In genomic region chrX:117429511-117429910, GRCh38 we compare ENCODE assay signal across 33 cellular contexts.
DNase-seq lines count a peak whose midpoint lies in the region; ATAC-seq lines count a peak whose summit lies in the region.
"Had no signal": no experiment of that assay in that cellular context is flagged by ENCODE, and none has a peak within 500 bp of the region (broad histone marks: within the 10 kb centered on the region; RNA-seq: fewer than 3 reads in every experiment).

No MANE protein-coding gene starts in this region.

- no peaks in the 10 kb centered on the region for H3K27me3 ChIP-seq in SJCRH30
- H3K27me3 ChIP-seq: BE2C; BLaER1; BLaER1 treated with 17β-estradiol and CSF1 and Interleukin-3, amounts not matched to agents 10 nM and 100 nM had no signal

- no peaks in the 10 kb centered on the region for H3K9me3 ChIP-seq in SJCRH30 (replicated peaks)
- H3K9me3 ChIP-seq: A549, BE2C, BLaER1, Caco-2 had no signal

- H3K4me3 ChIP-seq in SJCRH30: no peak overlapping the region
- H3K4me3 ChIP-seq: A549; BLaER1; BLaER1 treated with 17β-estradiol and CSF1 and Interleukin-3, amounts not matched to agents 10 nM and 100 nM had no signal

- H3K36me3 ChIP-seq in SJCRH30: no peaks in the 10 kb centered on the region
- H3K36me3 ChIP-seq: BE2C; BLaER1; BLaER1 treated with 17β-estradiol and CSF1 and Interleukin-3, amounts not matched to agents 10 nM and 100 nM had no signal

- peak overlapping the region; percentile 19; the same call in 1 of the 2 replicates for H3K27ac ChIP-seq in SJCRH30
- H3K27ac ChIP-seq: 22Rv1; A549; BLaER1; BLaER1 treated with 17β-estradiol and CSF1 and Interleukin-3, amounts not matched to agents 10 nM and 100 nM; C4-2B had no signal

- DNase-seq in NCI-H1105 treated with DMSO at 0.1 percent for 48 hours (lab: John Stamatoyannopoulos, UW) (peak; percentile 28), NCI-H1105 (lab: John Stamatoyannopoulos, UW) (no peak), NCI-H1417 (lab: John Stamatoyannopoulos, UW) (peak in 2 of 3 experiments; percentile 25 to 75), NCI-H1417 treated with DMSO at 0.1 percent for 48 hours (lab: John Stamatoyannopoulos, UW) (peak; percentile 19), SJCRH30 (peak; percentile 71 to 81), T-helper 9 cell (no peak), Ammon's horn (ENCODE audit: low spot score) (no peak)
- DNase-seq: 8988T; ACHN; AML-193; BE2C; C1 segment of cervical spinal cord; Caco-2; Calu3; CD4-positive, alpha-beta memory T cell; CD4-positive, alpha-beta T cell; CD4-positive, CD25-positive, alpha-beta regulatory T cell; CD8-positive, alpha-beta memory T cell; CD8-positive, alpha-beta T cell; COR-L47; DMS 273 treated with DMSO at 0.1 percent for 48 hours; DMS153; DMS53; DMS79; DMS79 treated with DMSO at 0.1 percent for 48 hours; DND-41; EL had no signal

- ATAC-seq in GM21447 (IDR thresholded peaks at IDR 0.05; ENCODE audit: unreplicated experiment): no peak
- ATAC-seq: A549; CD8-positive, alpha-beta T cell had no signal

- H3K4me1 ChIP-seq in SJCRH30: peaks cover 13% of the 10 kb centered on the region
- H3K4me1 ChIP-seq: A549; BE2C; BLaER1; BLaER1 treated with 17β-estradiol and CSF1 and Interleukin-3, amounts not matched to agents 10 nM and 100 nM; Caco-2 had no signal

Comparison
In these comparisons a context has a peak if more than half of its experiments do, and no peak if none do; other contexts are left out.
1. DNase-seq: peak in NCI-H1105 treated with DMSO at 0.1 percent for 48 hours (single experiment), NCI-H1417 (2 of 3), NCI-H1417 treated with DMSO at 0.1 percent for 48 hours (single experiment) and SJCRH30 (2 of 2); none in NCI-H1105 (single experiment), T-helper 9 cell (single experiment) and Ammon's horn (single experiment).